Comparison of ENCODE assay signal across 37 cellular contexts in the genomic region with DNA sequence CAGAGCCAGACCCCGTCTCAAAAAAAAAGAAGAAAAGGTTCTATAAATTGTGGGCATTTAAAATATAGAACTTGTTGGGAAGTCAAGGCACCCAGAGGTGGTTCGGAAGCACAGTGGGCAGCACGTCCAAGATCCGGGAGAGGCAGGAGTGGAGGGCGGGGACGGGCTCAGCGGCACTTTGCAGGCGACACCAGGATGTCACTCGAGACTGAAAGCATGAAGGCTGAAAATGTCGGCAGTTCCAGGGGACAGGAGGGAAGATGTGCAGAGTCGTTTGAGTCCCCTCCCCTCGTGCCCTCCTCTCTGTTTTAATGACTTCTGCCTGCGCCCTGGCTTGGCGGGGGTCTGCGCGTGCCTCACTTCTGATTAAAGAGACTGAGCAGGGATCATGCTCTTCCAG. TPM values are rescaled to one million over a fixed set of nuclear protein-coding genes. Genes with fewer than 3 reads are reported as not detected.
DNase-seq lines count a peak whose midpoint lies in the region; ATAC-seq, FAIRE-seq and TF ChIP-seq lines count a peak whose summit lies in the region.
"Had no signal": no experiment of that assay in that cellular context is flagged by ENCODE, and none has a peak within 500 bp of the region (broad histone marks: within the 10 kb centered on the region; RNA-seq: fewer than 3 reads in every experiment).

No MANE protein-coding gene starts in this region.

- H2BK20ac ChIP-seq in H9 (ENCODE audit: low read depth, low read length, poor library complexity, severe bottlenecking) (no peak overlapping the region), H1 (ENCODE audit: low read length) (no peak overlapping the region)

- no peak for ATAC-seq in T-cell (replicated peaks in 1 of 4)
- ATAC-seq: A549; CD8-positive, alpha-beta T cell had no signal

- H3K9me3 Mint-ChIP-seq in H9, result no peaks in the 10 kb centered on the region
- H3K9me3 Mint-ChIP-seq in T-cell, result no peaks in the 10 kb centered on the region
- H3K9me3 Mint-ChIP-seq: CD4-positive, alpha-beta memory T cell; CD4-positive, alpha-beta T cell; CD4-positive, CD25-positive, alpha-beta regulatory T cell; CD8-positive, alpha-beta memory T cell; CD8-positive, alpha-beta T cell had no signal

- no CpG with 5 or more reads among the region's 16 CpGs for WGBS in H9 (ENCODE audit: extremely low coverage, insufficient read length, low lambda C conversion rate)
- WGBS in H1 (ENCODE audit: extremely low coverage in 1 of 2, insufficient coverage in 1 of 2, insufficient read length in 1 of 2, insufficient replicate concordance in 2 of 2, low coverage in 1 of 2, low lambda C conversion rate in 2 of 2, missing lambda C conversion rate in 1 of 2), 2 experiments, result 97% methylated on average over 16 of the region's 16 CpGs; no CpG with 5 or more reads in 1 of the 2 experiments
- WGBS in neuronal stem cell (ENCODE audit: extremely low coverage in 2 of 2, insufficient read length in 2 of 2, insufficient replicate concordance in 1 of 2), 2 donors, result no CpG with 5 or more reads among the region's 16 CpGs
- 93 to 95% (median 94%) methylated on average over 16 of the region's 16 CpGs for WGBS in stomach, 5 donors

- H3K4me3 Mint-ChIP-seq in H9 (no peak overlapping the region), T-cell (no peak overlapping the region)
- H3K4me3 Mint-ChIP-seq: B cell; CD14-positive monocyte; CD4-positive, alpha-beta memory T cell; CD4-positive, alpha-beta T cell; CD4-positive, CD25-positive, alpha-beta regulatory T cell; CD8-positive, alpha-beta memory T cell; CD8-positive, alpha-beta T cell had no signal

- H2AFZ ChIP-seq in H9 (ENCODE audit: low read length), result no peak overlapping the region
- no peak overlapping the region for H2AFZ ChIP-seq in H1 (ENCODE audit: low read length)
- H2AFZ ChIP-seq in neuronal stem cell (ENCODE audit: low read length), result no peak overlapping the region

- H4K5ac ChIP-seq in H9 (ENCODE audit: insufficient read length, low read depth, low read length), result no peak overlapping the region
- H4K5ac ChIP-seq in H1 (ENCODE audit: insufficient read length, low read depth, low read length), result no peak overlapping the region

- H3K27ac Mint-ChIP-seq in H9 (peak overlapping the region in 2 of 3 experiments; percentile 54 to 82; a peak in 1 of 7 replicates), T-cell (no peak overlapping the region)
- H3K27ac Mint-ChIP-seq: B cell; CD4-positive, alpha-beta memory T cell; CD4-positive, alpha-beta T cell; CD4-positive, CD25-positive, alpha-beta regulatory T cell; CD8-positive, alpha-beta T cell had no signal

- no peak for TF ChIP-seq RAD21 in H1 (IDR thresholded peaks at IDR 0.05 in 1 of 2, conservative IDR thresholded peaks at IDR 0.05 in 1 of 2; ENCODE audit: low read depth in 2 of 2, low read length in 2 of 2)

- DNase-seq in H9, result no peak
- DNase-seq in H1 (ENCODE audit: low read depth in 1 of 2, low spot score in 2 of 2), result no peak
- DNase-seq in neuronal stem cell (ENCODE audit: low spot score), result no peak
- DNase-seq in urothelium cell line (ENCODE audit: low spot score), result no peak
- no peak for DNase-seq in stomach
- DNase-seq in NK-92 treated with Interleukin-12 subunit alpha and Interleukin-12 subunit beta, amount 100 ng/mL, for 24 hours (lab: John Stamatoyannopoulos, UW), result no peak
- no peak for DNase-seq in T-cell
- DNase-seq in stimulated activated CD4-positive, alpha-beta T cell treated with anti-CD3 and anti-CD28 coated beads, Interleukin-2, amount 100 ng/mL, for 24 hours, result no peak
- DNase-seq: 8988T; ACHN; AML-193; BE2C; C1 segment of cervical spinal cord; Caco-2; Calu3; CD4-positive, alpha-beta memory T cell; CD4-positive, alpha-beta T cell; CD4-positive, CD25-positive, alpha-beta regulatory T cell; CD8-positive, alpha-beta memory T cell; CD8-positive, alpha-beta T cell; COR-L47; DMS 273 treated with DMSO at 0.1 percent for 48 hours; DMS153; DMS53; DMS79; DMS79 treated with DMSO at 0.1 percent for 48 hours; DND-41; EL had no signal

- no peak overlapping the region for H4K91ac ChIP-seq in H9 (ENCODE audit: insufficient read length, low read depth, low read length)
- no peak overlapping the region for H4K91ac ChIP-seq in H1 (replicated peaks; ENCODE audit: insufficient read length, low read length)
- no peak overlapping the region for H4K91ac ChIP-seq in neuronal stem cell (ENCODE audit: low read depth, low read length, poor library complexity)

- H2BK12ac ChIP-seq in H9 (ENCODE audit: insufficient read length, low read depth, low read length) (no peak overlapping the region), H1 (ENCODE audit: low read depth, low read length) (no peak overlapping the region), neuronal stem cell (ENCODE audit: low read length) (no peak overlapping the region)

- H4K20me1 ChIP-seq in H9 (ENCODE audit: control insufficient read depth, insufficient read depth, insufficient read length), result no peaks in the 10 kb centered on the region
- no peaks in the 10 kb centered on the region for H4K20me1 ChIP-seq in H1 (replicated peaks in 1 of 2; ENCODE audit: control insufficient read depth in 1 of 2, insufficient read depth in 2 of 2, low read length in 2 of 2)

- no peak overlapping the region for H2AK5ac ChIP-seq in H9 (ENCODE audit: insufficient read length, low read length)
- H2AK5ac ChIP-seq in H1 (ENCODE audit: low read depth, low read length), result no peak overlapping the region
- H2AK5ac ChIP-seq in neuronal stem cell (ENCODE audit: low read depth, low read length), result no peak overlapping the region

- H3K27ac ChIP-seq in H9 (ENCODE audit: insufficient read length, low read depth, low read length), result no peak overlapping the region
- no peak overlapping the region for H3K27ac ChIP-seq in H1 (ENCODE audit: low read depth, low read length)
- H3K27ac ChIP-seq in neuronal stem cell (replicated peaks; ENCODE audit: low read length), result no peak overlapping the region
- no peak overlapping the region for H3K27ac ChIP-seq in stomach
- H3K27ac ChIP-seq: 22Rv1; A549; BLaER1; BLaER1 treated with 17β-estradiol and CSF1 and Interleukin-3, amounts not matched to agents 10 nM and 100 nM; C4-2B had no signal

- H3K36me3 ChIP-seq in H1 (ENCODE audit: control insufficient read depth in 2 of 4, insufficient read depth in 4 of 4, low read length in 3 of 4) (no peaks in the 10 kb centered on the region), neuronal stem cell (replicated peaks in 1 of 2; ENCODE audit: control insufficient read depth in 2 of 2, insufficient read depth in 2 of 2, low read length in 2 of 2) (peaks cover 0 to 44% of the 10 kb centered on the region in 2 donors), stomach (peaks cover 42 to 100% (median 98%) of the 10 kb centered on the region in 4 donors)

- FAIRE-seq in H1 (lab: Jason Lieb, UNC), result no peak
- peak; percentile 73 for FAIRE-seq in urothelium cell line (lab: Jason Lieb, UNC)
- FAIRE-seq: A204.1, A549, D721Med had no signal

- H3K23ac ChIP-seq in H9 (ENCODE audit: insufficient read length, low read depth, low read length) (no peak overlapping the region), H1 (ENCODE audit: insufficient read length) (no peak overlapping the region), neuronal stem cell (ENCODE audit: low read depth, low read length, poor library complexity) (peak overlapping the region; percentile 52)

- POLR2A ChIA-PET in H1 (lab: Charles Lee; ENCODE audit: partially characterized antibody) (interaction anchor here (1.3 kb wide), 1 partner anchor 11 kb away, joined by 3 read pairs; no protein-coding TSS in a partner anchor), T-cell (lab: Charles Lee) (interaction anchor here in 1 of 2 donors (0.6 kb wide), 1 partner anchor 1180 kb away, joined by 3 read pairs; no protein-coding TSS in a partner anchor)

- no peaks in the 10 kb centered on the region for H3K9me3 ChIP-seq in H9 (ENCODE audit: control insufficient read depth, low read depth, low read length)
- no peaks in the 10 kb centered on the region for H3K9me3 ChIP-seq in H1 (ENCODE audit: insufficient read depth in 2 of 2, low read depth in 1 of 2, low read length in 1 of 2)
- no peaks in the 10 kb centered on the region for H3K9me3 ChIP-seq in neuronal stem cell (replicated peaks in 1 of 2; ENCODE audit: control insufficient read depth in 2 of 2, insufficient read depth in 1 of 2, low read depth in 1 of 2, low read length in 2 of 2)
- H3K9me3 ChIP-seq in stomach, result no peaks in the 10 kb centered on the region
- H3K9me3 ChIP-seq: A549; BE2C; BLaER1; BLaER1 treated with 17β-estradiol and CSF1 and Interleukin-3, amounts not matched to agents 10 nM and 100 nM; Caco-2 had no signal

- H3K4me1 ChIP-seq in H9 (ENCODE audit: insufficient read depth, low read length) (no peaks in the 10 kb centered on the region), H1 (replicated peaks in 1 of 4; ENCODE audit: control insufficient read depth in 3 of 4, insufficient read depth in 4 of 4, low read length in 3 of 4) (peaks cover 0 to 11% (median 3%) of the 10 kb centered on the region in 4 experiments; a peak in 3 of 7 replicates), neuronal stem cell (ENCODE audit: control insufficient read depth in 2 of 2, insufficient read depth in 1 of 2, low read depth in 1 of 2, low read length in 2 of 2) (no peaks in the 10 kb centered on the region), stomach (no peaks in the 10 kb centered on the region)
- H3K4me1 ChIP-seq: A549, BE2C, Caco-2 had no signal

- H3K79me2 ChIP-seq in H9 (ENCODE audit: insufficient read depth, low read length) (no peaks in the 10 kb centered on the region), H1 (ENCODE audit: control insufficient read depth in 1 of 2, insufficient read depth in 2 of 2, low read length in 2 of 2) (no peaks in the 10 kb centered on the region)

- H3K27me3 Mint-ChIP-seq in H9 (ENCODE audit: low read depth), result no peaks in the 10 kb centered on the region
- no peaks in the 10 kb centered on the region for H3K27me3 Mint-ChIP-seq in T-cell
- H3K27me3 Mint-ChIP-seq: B cell; CD4-positive, alpha-beta memory T cell; CD4-positive, alpha-beta T cell; CD4-positive, CD25-positive, alpha-beta regulatory T cell; CD8-positive, alpha-beta memory T cell had no signal

- no peak overlapping the region for H3K4me2 ChIP-seq in H9 (ENCODE audit: insufficient read depth, insufficient read length, low read length)
- no peak overlapping the region for H3K4me2 ChIP-seq in H1 (ENCODE audit: insufficient read depth in 1 of 2, low read depth in 2 of 2, low read length in 2 of 2)
- H3K4me2 ChIP-seq in neuronal stem cell (ENCODE audit: insufficient read depth, low read length, poor library complexity, severe bottlenecking), result no peak overlapping the region
- H3K4me2 ChIP-seq: A549; BLaER1; BLaER1 treated with 17β-estradiol and CSF1 and Interleukin-3, amounts not matched to agents 10 nM and 100 nM had no signal

- H3K9ac ChIP-seq in H9 (ENCODE audit: extremely low read depth, insufficient read length, low read length) (no peak overlapping the region), H1 (replicated peaks in 1 of 4; ENCODE audit: extremely low read depth in 1 of 4, low read depth in 3 of 4, low read length in 3 of 4) (no peak overlapping the region), neuronal stem cell (ENCODE audit: low read depth, low read length, poor library complexity) (no peak overlapping the region)
- H3K9ac ChIP-seq: BLaER1; BLaER1 treated with 17β-estradiol and CSF1 and Interleukin-3, amounts not matched to agents 10 nM and 100 nM had no signal

- H3K27me3 ChIP-seq in H9 (ENCODE audit: insufficient read depth, low read length), result no peaks in the 10 kb centered on the region
- no peaks in the 10 kb centered on the region for H3K27me3 ChIP-seq in H1 (replicated peaks in 1 of 4; ENCODE audit: control insufficient read depth in 3 of 4, extremely low read depth in 1 of 4, insufficient read depth in 3 of 4, low read length in 3 of 4)
- no peaks in the 10 kb centered on the region for H3K27me3 ChIP-seq in neuronal stem cell (ENCODE audit: control insufficient read depth in 3 of 3, insufficient read depth in 3 of 3, low read depth in 1 of 3, low read length in 3 of 3)
- H3K27me3 ChIP-seq in stomach, result no peaks in the 10 kb centered on the region
- H3K27me3 ChIP-seq: BE2C; BLaER1; BLaER1 treated with 17β-estradiol and CSF1 and Interleukin-3, amounts not matched to agents 10 nM and 100 nM had no signal

- H3K23me2 ChIP-seq in H9 (ENCODE audit: insufficient read length, low read depth, low read length, poor library complexity, severe bottlenecking) (no peaks in the 10 kb centered on the region), H1 (ENCODE audit: low read depth, low read length) (no peaks in the 10 kb centered on the region; the same call in 1 of the 2 replicates)

- H3K4me3 ChIP-seq in H1 (ENCODE audit: extremely low read depth in 1 of 4, insufficient read depth in 2 of 4, low read depth in 3 of 4, low read length in 4 of 4) (no peak overlapping the region), neuronal stem cell (ENCODE audit: low read length in 2 of 2) (no peak overlapping the region), stomach (no peak overlapping the region)
- H3K4me3 ChIP-seq: A549; BLaER1; BLaER1 treated with 17β-estradiol and CSF1 and Interleukin-3, amounts not matched to agents 10 nM and 100 nM had no signal

- H3K18ac ChIP-seq in H9 (ENCODE audit: insufficient read length, low read depth, low read length) (no peak overlapping the region), H1 (ENCODE audit: extremely low read depth, low read length) (no peak overlapping the region), neuronal stem cell (ENCODE audit: low read length) (no peak overlapping the region)

- H2BK120ac ChIP-seq in H9 (ENCODE audit: low read depth, low read length, poor library complexity, severe bottlenecking) (no peak overlapping the region), H1 (replicated peaks; ENCODE audit: low read depth, low read length) (no peak overlapping the region), neuronal stem cell (ENCODE audit: low read depth, low read length) (no peak overlapping the region)

- H3K79me1 ChIP-seq in H9 (ENCODE audit: insufficient read depth, low read depth, low read length, poor library complexity, severe bottlenecking) (no peaks in the 10 kb centered on the region), H1 (ENCODE audit: low read depth, low read length) (no peaks in the 10 kb centered on the region), neuronal stem cell (ENCODE audit: low read depth, low read length) (no peaks in the 10 kb centered on the region)

- H4K8ac ChIP-seq in H9 (replicated peaks; ENCODE audit: insufficient read length, low read depth, low read length) (no peak overlapping the region), H1 (ENCODE audit: extremely low read depth, insufficient read depth, low read length) (0 out of 2 replicates have a peak overlapping the region, but pooled peaks have one; percentile 85), neuronal stem cell (ENCODE audit: low read depth, low read length) (no peak overlapping the region)

- H3K56ac ChIP-seq in H9 (ENCODE audit: insufficient read length, low read depth, low read length) (no peak overlapping the region), H1 (replicated peaks; ENCODE audit: insufficient read length, low read depth, low read length) (no peak overlapping the region)

- TF ChIP-seq EP300 in H1 (IDR thresholded peaks at IDR 0.05; ENCODE audit: borderline replicate concordance in 1 of 2, low read depth in 2 of 2, low read length in 2 of 2), result no peak
- TF ChIP-seq EP300 in stomach (IDR thresholded peaks at IDR 0.05), result no peak

- TF ChIP-seq POLR2A in H1 (IDR thresholded peaks at IDR 0.05; ENCODE audit: control extremely low read depth in 1 of 2, low read depth in 2 of 2, low read length in 2 of 2) (no peak), stomach (IDR thresholded peaks at IDR 0.05) (no peak)

- H3K14ac ChIP-seq in H9 (ENCODE audit: insufficient read depth, low read length) (no peak overlapping the region), H1 (ENCODE audit: insufficient read length) (no peak overlapping the region), neuronal stem cell (ENCODE audit: low read length) (no peak overlapping the region)

- H3K36me3 Mint-ChIP-seq in H9 (ENCODE audit: insufficient read depth in 1 of 3, low read depth in 3 of 3) (peaks cover 0 to 5% (median 0%) of the 10 kb centered on the region in 3 experiments; a peak in 3 of 7 replicates), T-cell (peaks cover 18% of the 10 kb centered on the region)

- H3T11ph ChIP-seq in H9 (ENCODE audit: low read length), result no peak overlapping the region

- H2BK5ac ChIP-seq in H9 (ENCODE audit: insufficient read length, low read length), result no peak overlapping the region
- no peak overlapping the region for H2BK5ac ChIP-seq in H1 (ENCODE audit: low read depth, low read length)
- H2BK5ac ChIP-seq in neuronal stem cell (ENCODE audit: low read length), result no peak overlapping the region

- TF ChIP-seq CTCF in H9 (conservative IDR thresholded peaks at IDR 0.05) (no peak), H1 (IDR thresholded peaks at IDR 0.05; ENCODE audit: control extremely low read depth in 1 of 3, insufficient read depth in 1 of 3, low read depth in 1 of 3, low read length in 3 of 3) (no peak), stomach (IDR thresholded peaks at IDR 0.05) (no peak)

- H3K4ac ChIP-seq in H9 (ENCODE audit: low read depth, low read length) (no peak overlapping the region), H1 (replicated peaks; ENCODE audit: insufficient read length, low read depth, low read length) (no peak overlapping the region), neuronal stem cell (ENCODE audit: low read length) (no peak overlapping the region)

- CTCF ChIA-PET in H1 (lab: Charles Lee; ENCODE audit: partially characterized antibody) (interaction anchor here (0.7 to 3.5 kb wide), 11 partner anchors 11 to 333 kb away, joined by 3 to 30 read pairs (median 4); a partner anchor contains a TSS), T-cell (lab: Charles Lee) (no interaction called here)

- H2BK15ac ChIP-seq in H9 (ENCODE audit: low read depth, low read length) (no peak overlapping the region), H1 (ENCODE audit: low read length) (no peak overlapping the region), neuronal stem cell (ENCODE audit: low read length) (no peak overlapping the region)

- H3K4me1 Mint-ChIP-seq in H9, result peaks cover 9 to 19% of the 10 kb centered on the region in 2 experiments
- no peaks in the 10 kb centered on the region for H3K4me1 Mint-ChIP-seq in T-cell
- H3K4me1 Mint-ChIP-seq: B cell; CD14-positive monocyte; CD4-positive, alpha-beta memory T cell; CD4-positive, CD25-positive, alpha-beta regulatory T cell; CD8-positive, alpha-beta memory T cell had no signal

- intact Hi-C loops in stomach (cut with DNase I; ENCODE audit: low total_unique reads), result no loop called here

RNA-seq across cellular contexts. Expression of a gene that starts 30.6 kb away (rescaled TPM):
- total RNA-seq in H9 (2021), result 6.7 and 7.0 TPM in 2 replicates
- total RNA-seq in H1 (2021; fragmentation: NEBNext Ultra II Directional; extraction: Animal tissue kit (Norgen Biotek cat#: 25700)), result 4.9 and 5.7 TPM in 2 replicates
- 2.2 and 3.1 TPM in 2 replicates for polyA plus RNA-seq in H1 (2011; rRNA removed)
- 3.1 TPM for polyA plus RNA-seq in H1 (2011; cell fraction: cytosol; rRNA removed)
- polyA plus RNA-seq in H1 (2011; cell fraction: nucleus; rRNA removed), result 7.4 TPM
- 3.0 to 4.0 TPM (median 3.7 TPM) in 4 replicates for polyA plus RNA-seq in H1 (2012, experiment 1 of 2)
- 2.0 TPM for polyA plus RNA-seq in H1 (2012, experiment 2 of 2)
- 2.6 TPM for polyA plus RNA-seq in H1 (2013, experiment 1 of 2)
- 2.5 TPM for polyA plus RNA-seq in H1 (2013, experiment 2 of 2)
- 2.8 and 3.1 TPM in 2 replicates for polyA minus RNA-seq in H1 (2011; rRNA and poly(A)+ RNA removed)
- 2.8 TPM for polyA minus RNA-seq in H1 (2011; cell fraction: cytosol; rRNA and poly(A)+ RNA removed)
- polyA minus RNA-seq in H1 (2011; cell fraction: nucleus; rRNA and poly(A)+ RNA removed), result 6.4 TPM
- polyA plus RNA-seq in neuronal stem cell (2013, experiment 1 of 2), result 10.4 TPM
- polyA plus RNA-seq in neuronal stem cell (2013, experiment 2 of 2), result 10.3 TPM
- total RNA-seq in stomach, result 100 to 1,000 TPM in 1 of 5 donors, 10 to 100 TPM in 3, 1 to 10 TPM in 1; 1.8 to 248 (median 49.1) TPM
- 10 to 100 TPM in 1 of 3 donors, 1 to 10 TPM in 2; 3.0 to 10.5 (median 7.5) TPM for polyA plus RNA-seq in stomach
- 10 to 100 TPM in 1 of 5 donors, 1 to 10 TPM in 4; 4.5 to 11.7 (median 8.0) TPM for total RNA-seq in T-cell

RNA-seq across cellular contexts. Expression of a gene that starts 34.0 kb away (rescaled TPM):
- total RNA-seq in H9 (2021) (41.2 and 42.6 TPM in 2 replicates), stomach (100 to 1,000 TPM in 1 of 5 donors, 10 to 100 TPM in 4; 16.3 to 119 (median 35.7) TPM), T-cell (10 to 100 TPM; 23.6 to 46.2 (median 43.1) TPM)
- 42.3 and 45.2 TPM in 2 replicates for total RNA-seq in H1 (2021; fragmentation: NEBNext Ultra II Directional; extraction: Animal tissue kit (Norgen Biotek cat#: 25700))
- polyA plus RNA-seq in H1 (2011; rRNA removed) (36.8 and 60.5 TPM in 2 replicates), stomach (10 to 100 TPM; 23.5 to 25.2 (median 23.5) TPM)
- 40.8 TPM for polyA plus RNA-seq in H1 (2011; cell fraction: cytosol; rRNA removed)
- 163 TPM for polyA plus RNA-seq in H1 (2011; cell fraction: nucleus; rRNA removed)
- 30.5 to 38.9 TPM (median 37.6 TPM) in 4 replicates for polyA plus RNA-seq in H1 (2012, experiment 1 of 2)
- polyA plus RNA-seq in H1 (2012, experiment 2 of 2), result 34.5 TPM
- 25.6 TPM for polyA plus RNA-seq in H1 (2013, experiment 1 of 2)
- polyA plus RNA-seq in H1 (2013, experiment 2 of 2), result 21.6 TPM
- polyA minus RNA-seq in H1 (2011; rRNA and poly(A)+ RNA removed), result 10.4 and 12.6 TPM in 2 replicates
- 21.5 TPM for polyA minus RNA-seq in H1 (2011; cell fraction: cytosol; rRNA and poly(A)+ RNA removed)
- polyA minus RNA-seq in H1 (2011; cell fraction: nucleus; rRNA and poly(A)+ RNA removed), result 25.1 TPM
- 18.7 TPM for polyA plus RNA-seq in neuronal stem cell (2013, experiment 1 of 2)
- 18.1 TPM for polyA plus RNA-seq in neuronal stem cell (2013, experiment 2 of 2)

RNA-seq across cellular contexts. Expression of a gene that starts 42.4 kb away (rescaled TPM):
- 122 TPM in 2 replicates for total RNA-seq in H9 (2021)
- 169 and 172 TPM in 2 replicates for total RNA-seq in H1 (2021; fragmentation: NEBNext Ultra II Directional; extraction: Animal tissue kit (Norgen Biotek cat#: 25700))
- polyA plus RNA-seq in H1 (2011; rRNA removed), result 66.2 and 122 TPM in 2 replicates
- 46.4 TPM for polyA plus RNA-seq in H1 (2011; cell fraction: cytosol; rRNA removed)
- polyA plus RNA-seq in H1 (2011; cell fraction: nucleus; rRNA removed), result 147 TPM
- polyA plus RNA-seq in H1 (2012, experiment 1 of 2), result 68.1 to 127 TPM (median 115 TPM) in 4 replicates
- 102 TPM for polyA plus RNA-seq in H1 (2012, experiment 2 of 2)
- polyA plus RNA-seq in H1 (2013, experiment 1 of 2), result 175 TPM
- 184 TPM for polyA plus RNA-seq in H1 (2013, experiment 2 of 2)
- 41.7 and 42.6 TPM in 2 replicates for polyA minus RNA-seq in H1 (2011; rRNA and poly(A)+ RNA removed)
- 87.8 TPM for polyA minus RNA-seq in H1 (2011; cell fraction: cytosol; rRNA and poly(A)+ RNA removed)
- polyA minus RNA-seq in H1 (2011; cell fraction: nucleus; rRNA and poly(A)+ RNA removed), result 79.3 TPM
- 136 TPM for polyA plus RNA-seq in neuronal stem cell (2013, experiment 1 of 2)
- polyA plus RNA-seq in neuronal stem cell (2013, experiment 2 of 2), result 133 TPM
- total RNA-seq in stomach, result 10 to 100 TPM; 16.2 to 79.1 (median 20.5) TPM
- polyA plus RNA-seq in stomach, result 10 to 100 TPM in 1 of 3 donors, 1 to 10 TPM in 2; 4.1 to 10.8 (median 4.3) TPM
- total RNA-seq in T-cell, result 10 to 100 TPM; 11.5 to 17.7 (median 14.5) TPM

Comparison
In these comparisons a context has a peak if more than half of its experiments do, and no peak if none do; other contexts are left out.
1. H3K27ac Mint-ChIP-seq: peak in H9 (2 of 3); none in T-cell (0 of 2).